32 cellular contexts compared by ENCODE assay signal in genomic region chr3:24415819-24416218, GRCh38.
"Had no signal": no experiment of that assay in that cellular context is flagged by ENCODE, and none has a peak within 500 bp of the region (broad histone marks: within the 10 kb centered on the region; RNA-seq: fewer than 3 reads in every experiment).

No MANE protein-coding gene starts in this region.

- H3K36me3 ChIP-seq: adrenal gland, ascending aorta, brain microvascular endothelial cell, breast epithelium, cardiac muscle cell had no signal

- H3K4me1 ChIP-seq: breast epithelium had no signal

- ATAC-seq: activated naive CD4-positive, alpha-beta T cell treated with anti-CD3 and anti-CD28 coated beads, Interleukin-2, amount 50 U/mL, for 72 hours; activated naive CD8-positive, alpha-beta T cell treated with anti-CD3 and anti-CD28 coated beads, Interleukin-2, amount 50 U/mL, for 24 hours; activated T-cell treated with anti-CD3 and anti-CD28 coated beads, Interleukin-2, amount 50 U/mL, for 4 hours; activated T-cell treated with anti-CD3 and anti-CD28 coated beads, Interleukin-2, amount 50 U/mL, for 72 hours; activated T-helper 17 cell treated with anti-CD3 and anti-CD28 coated beads, Interleukin-2, amount 50 U/mL, for 72 hours; body of pancreas had no signal

- H3K27ac ChIP-seq: adrenal gland, ascending aorta, body of pancreas, brain microvascular endothelial cell, breast epithelium, cardiac muscle cell had no signal

- H3K4me3 ChIP-seq: adrenal gland, ascending aorta, body of pancreas, breast epithelium, cardiac muscle cell had no signal

- DNase-seq: activated effector memory CD4-positive, alpha-beta T cell treated with anti-CD3 and anti-CD28 coated beads, Interleukin-2, amount 50 U/mL, for 16 hours; activated effector memory CD4-positive, alpha-beta T cell treated with Interleukin-2 at 50 U/mL for 16 hours; activated gamma-delta T cell; activated gamma-delta T cell treated with Interleukin-2 at 50 U/mL for 16 hours; activated naive CD4-positive, alpha-beta T cell; activated naive CD4-positive, alpha-beta T cell treated with anti-CD3 and anti-CD28 coated beads for 36 hours; activated naive CD4-positive, alpha-beta T cell treated with anti-CD3 and anti-CD28 coated beads, Interleukin-2, amount 10 ng/mL, durations not matched to agents 7 days and 5 days; activated naive CD4-positive, alpha-beta T cell treated with anti-CD3 and anti-CD28 coated beads, Interleukin-2, amount 50 U/mL, for 16 hours; activated naive CD4-positive, alpha-beta T cell treated with Interleukin-2 at 50 U/mL for 16 hours; activated naive CD8-positive, alpha-beta T cell treated with anti-CD3 and anti-CD28 coated beads for 36 hours; activated naive CD8-positive, alpha-beta T cell treated with anti-CD3 and anti-CD28 coated beads, Interleukin-2, amount 10 ng/mL, durations not matched to agents 7 days and 5 days; activated naive CD8-positive, alpha-beta T cell treated with anti-CD3 and anti-CD28 coated beads, Interleukin-2, amount 50 U/mL, for 24 hours; activated T-cell treated with anti-CD3 and anti-CD28 coated beads, Interleukin-2, amount 50 U/mL, for 1 hour; activated T-cell treated with anti-CD3 and anti-CD28 coated beads, Interleukin-2, amount 50 U/mL, for 24 hours; activated T-cell treated with anti-CD3 and anti-CD28 coated beads, Interleukin-2, amount 50 U/mL, for 4 hours; activated T-cell treated with anti-CD3 and anti-CD28 coated beads, Interleukin-2, amount 50 U/mL, for 48 hours; activated T-cell treated with anti-CD3 and anti-CD28 coated beads, Interleukin-2, amount 50 U/mL, for 72 hours; adrenal gland; amniotic stem cell; amygdala; anterior cingulate cortex; aorta; body of pancreas; brain microvascular endothelial cell; caudate nucleus; central memory CD4-positive, alpha-beta T cell; cerebellar nuclear complex had no signal

- H3K27me3 ChIP-seq: adrenal gland, ascending aorta, body of pancreas, brain microvascular endothelial cell, breast epithelium, cardiac muscle cell had no signal

- H3K9me3 ChIP-seq: adrenal gland, ascending aorta, body of pancreas, breast epithelium had no signal
